ENCODE assay signal across 1 cellular context in the genomic region with DNA sequence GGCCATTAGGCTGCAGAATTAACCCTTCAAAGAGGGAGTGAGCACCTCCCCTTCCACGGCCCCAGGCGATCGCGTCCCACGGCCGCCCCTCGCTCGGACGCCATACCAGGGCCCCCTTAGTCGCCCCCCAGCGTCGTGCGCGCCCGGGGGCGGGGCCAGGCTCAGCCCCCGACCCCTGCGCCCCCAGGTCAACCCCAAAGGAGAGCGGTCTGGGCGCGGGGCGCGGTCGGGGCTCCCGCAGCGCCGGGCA.
A peak's percentile ranks its signal among the peaks of the same experiment; 100 is the strongest.
TF ChIP-seq lines count a peak whose summit lies in the region.

No MANE protein-coding gene starts in this region.

TF ChIP-seq in HepG2, 621 proteins besides CTCF, POLR2A, EP300 and RAD21:
- TF ChIP-seq ZNF607 (CRISPR knock-in tag; IDR thresholded peaks at IDR 0.05; ENCODE audit: borderline replicate concordance) (0 out of 2 replicates have a peak, but pooled peaks have one; percentile 1), RNF2 (conservative IDR thresholded peaks at IDR 0.05; ENCODE audit: low read depth) (no peak), RBM39 (IDR thresholded peaks at IDR 0.05; ENCODE audit: low read depth, low read length, poor library complexity, severe bottlenecking) (peak; percentile 8), PCBP1 (IDR thresholded peaks at IDR 0.05; ENCODE audit: borderline replicate concordance, low read depth, low read length) (0 out of 2 replicates have a peak, but pooled peaks have one; percentile 10), ZBTB10 (CRISPR knock-in tag; IDR thresholded peaks at IDR 0.05; ENCODE audit: borderline replicate concordance) (0 out of 2 replicates have a peak, but pooled peaks have one; percentile 6), SIX1 (CRISPR knock-in tag; IDR thresholded peaks at IDR 0.05; ENCODE audit: borderline replicate concordance) (no peak), HOXD1 (CRISPR knock-in tag; IDR thresholded peaks at IDR 0.05) (0 out of 2 replicates have a peak, but pooled peaks have one; percentile 23), PITX1 (CRISPR knock-in tag; IDR thresholded peaks at IDR 0.05) (no peak), THAP11 (CRISPR knock-in tag; IDR thresholded peaks at IDR 0.05) (peak; percentile 3; the same call in 1 of the 2 replicates), ZNF652 (CRISPR knock-in tag; IDR thresholded peaks at IDR 0.05; ENCODE audit: borderline replicate concordance, low read depth) (peak; percentile 75), ZNF563 (CRISPR knock-in tag; IDR thresholded peaks at IDR 0.05) (no peak), AGO1 (IDR thresholded peaks at IDR 0.05; ENCODE audit: low read depth, low read length, poor library complexity, severe bottlenecking) (peak; percentile 52), SRSF1 (optimal IDR thresholded peaks at IDR 0.05; ENCODE audit: low read depth, low read length) (peak; percentile 62), ZNF713 (CRISPR knock-in tag; IDR thresholded peaks at IDR 0.05) (no peak), PRPF4 (IDR thresholded peaks at IDR 0.05; ENCODE audit: low read depth, low read length, poor library complexity, severe bottlenecking) (peak; percentile 83), ZNF543 (CRISPR knock-in tag; IDR thresholded peaks at IDR 0.05) (0 out of 2 replicates have a peak, but pooled peaks have one; percentile 12)
- TF ChIP-seq, protein P1, sequence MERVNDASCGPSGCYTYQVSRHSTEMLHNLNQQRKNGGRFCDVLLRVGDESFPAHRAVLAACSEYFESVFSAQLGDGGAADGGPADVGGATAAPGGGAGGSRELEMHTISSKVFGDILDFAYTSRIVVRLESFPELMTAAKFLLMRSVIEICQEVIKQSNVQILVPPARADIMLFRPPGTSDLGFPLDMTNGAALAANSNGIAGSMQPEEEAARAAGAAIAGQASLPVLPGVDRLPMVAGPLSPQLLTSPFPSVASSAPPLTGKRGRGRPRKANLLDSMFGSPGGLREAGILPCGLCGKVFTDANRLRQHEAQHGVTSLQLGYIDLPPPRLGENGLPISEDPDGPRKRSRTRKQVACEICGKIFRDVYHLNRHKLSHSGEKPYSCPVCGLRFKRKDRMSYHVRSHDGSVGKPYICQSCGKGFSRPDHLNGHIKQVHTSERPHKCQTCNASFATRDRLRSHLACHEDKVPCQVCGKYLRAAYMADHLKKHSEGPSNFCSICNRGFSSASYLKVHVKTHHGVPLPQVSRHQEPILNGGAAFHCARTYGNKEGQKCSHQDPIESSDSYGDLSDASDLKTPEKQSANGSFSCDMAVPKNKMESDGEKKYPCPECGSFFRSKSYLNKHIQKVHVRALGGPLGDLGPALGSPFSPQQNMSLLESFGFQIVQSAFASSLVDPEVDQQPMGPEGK (CRISPR knock-in tag; IDR thresholded peaks at IDR 0.05): peak; percentile 69
- TF ChIP-seq, protein P2, sequence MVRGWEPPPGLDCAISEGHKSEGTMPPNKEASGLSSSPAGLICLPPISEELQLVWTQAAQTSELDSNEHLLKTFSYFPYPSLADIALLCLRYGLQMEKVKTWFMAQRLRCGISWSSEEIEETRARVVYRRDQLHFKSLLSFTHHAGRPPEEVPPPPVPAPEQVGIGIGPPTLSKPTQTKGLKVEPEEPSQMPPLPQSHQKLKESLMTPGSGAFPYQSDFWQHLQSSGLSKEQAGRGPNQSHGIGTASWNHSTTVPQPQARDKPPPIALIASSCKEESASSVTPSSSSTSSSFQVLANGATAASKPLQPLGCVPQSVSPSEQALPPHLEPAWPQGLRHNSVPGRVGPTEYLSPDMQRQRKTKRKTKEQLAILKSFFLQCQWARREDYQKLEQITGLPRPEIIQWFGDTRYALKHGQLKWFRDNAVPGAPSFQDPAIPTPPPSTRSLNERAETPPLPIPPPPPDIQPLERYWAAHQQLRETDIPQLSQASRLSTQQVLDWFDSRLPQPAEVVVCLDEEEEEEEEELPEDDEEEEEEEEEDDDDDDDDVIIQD (CRISPR knock-in tag; IDR thresholded peaks at IDR 0.05; ENCODE audit: low read depth): no peak
- TF ChIP-seq, protein P3, sequence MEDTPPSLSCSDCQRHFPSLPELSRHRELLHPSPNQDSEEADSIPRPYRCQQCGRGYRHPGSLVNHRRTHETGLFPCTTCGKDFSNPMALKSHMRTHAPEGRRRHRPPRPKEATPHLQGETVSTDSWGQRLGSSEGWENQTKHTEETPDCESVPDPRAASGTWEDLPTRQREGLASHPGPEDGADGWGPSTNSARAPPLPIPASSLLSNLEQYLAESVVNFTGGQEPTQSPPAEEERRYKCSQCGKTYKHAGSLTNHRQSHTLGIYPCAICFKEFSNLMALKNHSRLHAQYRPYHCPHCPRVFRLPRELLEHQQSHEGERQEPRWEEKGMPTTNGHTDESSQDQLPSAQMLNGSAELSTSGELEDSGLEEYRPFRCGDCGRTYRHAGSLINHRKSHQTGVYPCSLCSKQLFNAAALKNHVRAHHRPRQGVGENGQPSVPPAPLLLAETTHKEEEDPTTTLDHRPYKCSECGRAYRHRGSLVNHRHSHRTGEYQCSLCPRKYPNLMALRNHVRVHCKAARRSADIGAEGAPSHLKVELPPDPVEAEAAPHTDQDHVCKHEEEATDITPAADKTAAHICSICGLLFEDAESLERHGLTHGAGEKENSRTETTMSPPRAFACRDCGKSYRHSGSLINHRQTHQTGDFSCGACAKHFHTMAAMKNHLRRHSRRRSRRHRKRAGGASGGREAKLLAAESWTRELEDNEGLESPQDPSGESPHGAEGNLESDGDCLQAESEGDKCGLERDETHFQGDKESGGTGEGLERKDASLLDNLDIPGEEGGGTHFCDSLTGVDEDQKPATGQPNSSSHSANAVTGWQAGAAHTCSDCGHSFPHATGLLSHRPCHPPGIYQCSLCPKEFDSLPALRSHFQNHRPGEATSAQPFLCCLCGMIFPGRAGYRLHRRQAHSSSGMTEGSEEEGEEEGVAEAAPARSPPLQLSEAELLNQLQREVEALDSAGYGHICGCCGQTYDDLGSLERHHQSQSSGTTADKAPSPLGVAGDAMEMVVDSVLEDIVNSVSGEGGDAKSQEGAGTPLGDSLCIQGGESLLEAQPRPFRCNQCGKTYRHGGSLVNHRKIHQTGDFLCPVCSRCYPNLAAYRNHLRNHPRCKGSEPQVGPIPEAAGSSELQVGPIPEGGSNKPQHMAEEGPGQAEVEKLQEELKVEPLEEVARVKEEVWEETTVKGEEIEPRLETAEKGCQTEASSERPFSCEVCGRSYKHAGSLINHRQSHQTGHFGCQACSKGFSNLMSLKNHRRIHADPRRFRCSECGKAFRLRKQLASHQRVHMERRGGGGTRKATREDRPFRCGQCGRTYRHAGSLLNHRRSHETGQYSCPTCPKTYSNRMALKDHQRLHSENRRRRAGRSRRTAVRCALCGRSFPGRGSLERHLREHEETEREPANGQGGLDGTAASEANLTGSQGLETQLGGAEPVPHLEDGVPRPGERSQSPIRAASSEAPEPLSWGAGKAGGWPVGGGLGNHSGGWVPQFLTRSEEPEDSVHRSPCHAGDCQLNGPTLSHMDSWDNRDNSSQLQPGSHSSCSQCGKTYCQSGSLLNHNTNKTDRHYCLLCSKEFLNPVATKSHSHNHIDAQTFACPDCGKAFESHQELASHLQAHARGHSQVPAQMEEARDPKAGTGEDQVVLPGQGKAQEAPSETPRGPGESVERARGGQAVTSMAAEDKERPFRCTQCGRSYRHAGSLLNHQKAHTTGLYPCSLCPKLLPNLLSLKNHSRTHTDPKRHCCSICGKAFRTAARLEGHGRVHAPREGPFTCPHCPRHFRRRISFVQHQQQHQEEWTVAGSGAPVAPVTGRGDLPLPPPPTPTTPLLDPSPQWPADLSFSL (CRISPR knock-in tag; IDR thresholded peaks at IDR 0.05): no peak
